In genomic region chrX:8773117-8773516, GRCh38 we compare ENCODE assay signal across 38 cellular contexts. TPM values are rescaled to one million over a fixed set of nuclear protein-coding genes. Genes with fewer than 3 reads are reported as not detected.
"Had no signal": no experiment of that assay in that cellular context is flagged by ENCODE, and none has a peak within 500 bp of the region (broad histone marks: within the 10 kb centered on the region; RNA-seq: fewer than 3 reads in every experiment).

No MANE protein-coding gene starts in this region.

- H3K9me3 ChIP-seq: adrenal gland, body of pancreas, colonic mucosa, esophagus squamous epithelium, gastroesophageal sphincter, heart right ventricle had no signal

- H3K27ac Mint-ChIP-seq: activated CD4-positive, alpha-beta memory T cell treated with anti-CD3 and anti-CD28 coated beads for 36 hours; activated CD8-positive, alpha-beta memory T cell treated with anti-CD3 and anti-CD28 coated beads, Interleukin-2, amount 10 ng/mL, durations not matched to agents 7 days and 5 days; activated CD8-positive, alpha-beta T cell treated with anti-CD3 and anti-CD28 coated beads, Interleukin-2, amount 10 ng/mL, durations not matched to agents 7 days and 5 days; activated naive CD4-positive, alpha-beta T cell treated with anti-CD3 and anti-CD28 coated beads for 36 hours; activated naive CD4-positive, alpha-beta T cell treated with anti-CD3 and anti-CD28 coated beads, Interleukin-2, amount 50 U/mL, for 24 hours; activated naive CD8-positive, alpha-beta T cell treated with anti-CD3 and anti-CD28 coated beads for 36 hours; activated naive CD8-positive, alpha-beta T cell treated with anti-CD3 and anti-CD28 coated beads, Interleukin-2, amount 50 U/mL, for 24 hours; activated T-helper 1 cell treated with anti-CD3 and anti-CD28 coated beads, Interleukin-12 subunit alpha, Interleukin-12 subunit beta, Interleukin-2, Interleukin-4 antibody, amounts not matched to agents 30 ng/mL and 10 ng/mL and 1 ng/mL, durations not matched to agents 14 hours and 24 hours and 36 hours; activated T-helper 2 cell treated with anti-CD3 and anti-CD28 coated beads, Interferon-gamma antibody, Interleukin-2, Interleukin-4, amounts not matched to agents 10 μg/mL and 5 μg/mL and 100 μg/mL, durations not matched to agents 14 hours and 24 hours and 36 hours; endodermal cell; WTC11 had no signal

- H3K4me1 ChIP-seq: adrenal gland, body of pancreas, colonic mucosa, esophagus squamous epithelium, gastroesophageal sphincter, heart right ventricle had no signal

- H3K4me2 ChIP-seq: hepatocyte had no signal

- H2AFZ ChIP-seq: hepatocyte had no signal

- H3K27me3 ChIP-seq: body of pancreas, colonic mucosa, gastroesophageal sphincter, hepatocyte had no signal

- H3K4me3 ChIP-seq: adrenal gland, body of pancreas, colonic mucosa, esophagus squamous epithelium, gastroesophageal sphincter, heart right ventricle, hepatocyte had no signal

- H3K27ac ChIP-seq: adrenal gland, body of pancreas, colonic mucosa, esophagus squamous epithelium, gastroesophageal sphincter, heart right ventricle, hepatocyte, VCaP had no signal

- H3K27me3 Mint-ChIP-seq: activated CD8-positive, alpha-beta memory T cell treated with anti-CD3 and anti-CD28 coated beads, Interleukin-2, amount 10 ng/mL, durations not matched to agents 7 days and 5 days; activated naive CD4-positive, alpha-beta T cell treated with anti-CD3 and anti-CD28 coated beads, Interleukin-2, amount 50 U/mL, for 24 hours; activated naive CD8-positive, alpha-beta T cell treated with anti-CD3 and anti-CD28 coated beads for 36 hours had no signal

- H3K4me3 Mint-ChIP-seq: activated CD4-positive, alpha-beta memory T cell treated with anti-CD3 and anti-CD28 coated beads for 36 hours; activated CD8-positive, alpha-beta memory T cell treated with anti-CD3 and anti-CD28 coated beads, Interleukin-2, amount 10 ng/mL, durations not matched to agents 7 days and 5 days; activated CD8-positive, alpha-beta T cell treated with anti-CD3 and anti-CD28 coated beads, Interleukin-2, amount 10 ng/mL, durations not matched to agents 7 days and 5 days; activated naive CD4-positive, alpha-beta T cell treated with anti-CD3 and anti-CD28 coated beads for 36 hours; activated naive CD4-positive, alpha-beta T cell treated with anti-CD3 and anti-CD28 coated beads, Interleukin-2, amount 50 U/mL, for 24 hours; activated naive CD8-positive, alpha-beta T cell treated with anti-CD3 and anti-CD28 coated beads for 36 hours; activated naive CD8-positive, alpha-beta T cell treated with anti-CD3 and anti-CD28 coated beads, Interleukin-2, amount 50 U/mL, for 24 hours; activated T-helper 1 cell treated with anti-CD3 and anti-CD28 coated beads, Interleukin-12 subunit alpha, Interleukin-12 subunit beta, Interleukin-2, Interleukin-4 antibody, amounts not matched to agents 30 ng/mL and 10 ng/mL and 1 ng/mL, durations not matched to agents 14 hours and 24 hours and 36 hours; endodermal cell; WTC11 had no signal

- ATAC-seq: activated CD8-positive, alpha-beta memory T cell treated with anti-CD3 and anti-CD28 coated beads, Interleukin-2, amount 10 ng/mL, durations not matched to agents 7 days and 5 days; activated CD8-positive, alpha-beta T cell treated with anti-CD3 and anti-CD28 coated beads, Interleukin-2, amount 10 ng/mL, durations not matched to agents 7 days and 5 days; activated naive CD8-positive, alpha-beta T cell treated with anti-CD3 and anti-CD28 coated beads, Interleukin-2, amount 50 U/mL, for 24 hours; body of pancreas; gastroesophageal sphincter; heart right ventricle; WTC11 had no signal

- DNase-seq: activated CD4-positive, alpha-beta memory T cell treated with anti-CD3 and anti-CD28 coated beads for 36 hours; activated CD4-positive, alpha-beta T cell treated with anti-CD3 and anti-CD28 coated beads for 1 hour; activated CD4-positive, alpha-beta T cell treated with anti-CD3 and anti-CD28 coated beads for 48 hours; activated CD8-positive, alpha-beta memory T cell treated with anti-CD3 and anti-CD28 coated beads, Interleukin-2, amount 10 ng/mL, durations not matched to agents 7 days and 5 days; activated CD8-positive, alpha-beta memory T cell treated with anti-CD3 and anti-CD28 coated beads, Interleukin-2, amount 50 U/mL, for 4 hours; activated CD8-positive, alpha-beta T cell treated with anti-CD3 and anti-CD28 coated beads, Interleukin-2, amount 10 ng/mL, durations not matched to agents 7 days and 5 days; activated effector memory CD4-positive, alpha-beta T cell treated with anti-CD3 and anti-CD28 coated beads, Interleukin-2, amount 50 U/mL, for 16 hours; activated naive CD4-positive, alpha-beta T cell treated with anti-CD3 and anti-CD28 coated beads for 36 hours; activated naive CD8-positive, alpha-beta T cell treated with anti-CD3 and anti-CD28 coated beads for 36 hours; activated naive CD8-positive, alpha-beta T cell treated with anti-CD3 and anti-CD28 coated beads, Interleukin-2, amount 50 U/mL, for 24 hours; activated T-cell treated with anti-CD3 and anti-CD28 coated beads, Interleukin-2, amount 50 U/mL, for 1 hour; activated T-cell treated with anti-CD3 and anti-CD28 coated beads, Interleukin-2, amount 50 U/mL, for 48 hours; adrenal gland; amygdala; aorta; body of pancreas; caudate nucleus; cerebellar nuclear complex; colonic mucosa; effector CD8-positive, alpha-beta T cell; endodermal cell; erythroblast; esophagus squamous epithelium; foreskin melanocyte; heart right ventricle had no signal

- H3K36me3 ChIP-seq: adrenal gland, colonic mucosa, esophagus squamous epithelium, gastroesophageal sphincter, heart right ventricle had no signal

- H3K36me3 Mint-ChIP-seq: activated CD4-positive, alpha-beta memory T cell treated with anti-CD3 and anti-CD28 coated beads for 36 hours; activated CD8-positive, alpha-beta memory T cell treated with anti-CD3 and anti-CD28 coated beads, Interleukin-2, amount 10 ng/mL, durations not matched to agents 7 days and 5 days; activated naive CD4-positive, alpha-beta T cell treated with anti-CD3 and anti-CD28 coated beads, Interleukin-2, amount 50 U/mL, for 24 hours; WTC11 had no signal

- H3K9me3 Mint-ChIP-seq: activated CD4-positive, alpha-beta memory T cell treated with anti-CD3 and anti-CD28 coated beads for 36 hours; activated naive CD4-positive, alpha-beta T cell treated with anti-CD3 and anti-CD28 coated beads for 36 hours; activated naive CD4-positive, alpha-beta T cell treated with anti-CD3 and anti-CD28 coated beads, Interleukin-2, amount 50 U/mL, for 24 hours; activated T-helper 1 cell treated with anti-CD3 and anti-CD28 coated beads, Interleukin-12 subunit alpha, Interleukin-12 subunit beta, Interleukin-2, Interleukin-4 antibody, amounts not matched to agents 30 ng/mL and 10 ng/mL and 1 ng/mL, durations not matched to agents 14 hours and 24 hours and 36 hours; activated T-helper 2 cell treated with anti-CD3 and anti-CD28 coated beads, Interferon-gamma antibody, Interleukin-2, Interleukin-4, amounts not matched to agents 10 μg/mL and 5 μg/mL and 100 μg/mL, durations not matched to agents 14 hours and 24 hours and 36 hours; endodermal cell; WTC11 had no signal

- H3K4me1 Mint-ChIP-seq: activated naive CD4-positive, alpha-beta T cell treated with anti-CD3 and anti-CD28 coated beads, Interleukin-2, amount 50 U/mL, for 24 hours; endodermal cell; WTC11 had no signal

- H3K79me2 ChIP-seq: hepatocyte had no signal

RNA-seq across cellular contexts. Expression of gene FAM9A, which starts 28.1 kb away (rescaled TPM):
- total RNA-seq: activated CD4-positive, alpha-beta memory T cell treated with anti-CD3 and anti-CD28 coated beads for 36 hours; activated CD8-positive, alpha-beta memory T cell treated with anti-CD3 and anti-CD28 coated beads for 36 hours; activated CD8-positive, alpha-beta memory T cell treated with anti-CD3 and anti-CD28 coated beads, Interleukin-2, amount 10 ng/mL, durations not matched to agents 7 days and 5 days; activated CD8-positive, alpha-beta T cell treated with anti-CD3 and anti-CD28 coated beads, Interleukin-2, amount 10 ng/mL, durations not matched to agents 7 days and 5 days; activated naive CD4-positive, alpha-beta T cell treated with anti-CD3 and anti-CD28 coated beads for 36 hours; activated naive CD8-positive, alpha-beta T cell treated with anti-CD3 and anti-CD28 coated beads for 36 hours; activated T-helper 1 cell treated with anti-CD3 and anti-CD28 coated beads, Interleukin-12 subunit alpha, Interleukin-12 subunit beta, Interleukin-2, Interleukin-4 antibody, amounts not matched to agents 30 ng/mL and 10 ng/mL and 1 ng/mL, durations not matched to agents 14 hours and 24 hours and 36 hours; activated T-helper 2 cell treated with anti-CD3 and anti-CD28 coated beads, Interferon-gamma antibody, Interleukin-2, Interleukin-4, amounts not matched to agents 10 μg/mL and 5 μg/mL and 100 μg/mL, durations not matched to agents 14 hours and 24 hours and 36 hours; adrenal gland; aorta; body of pancreas; colonic mucosa; dermis microvascular lymphatic vessel endothelial cell; endodermal cell; esophagus squamous epithelium; fibroblast of lung; fibroblast of villous mesenchyme; gastroesophageal sphincter; glomerular endothelial cell; heart right ventricle; hepatocyte; T-helper 1 cell treated with Interleukin-12 subunit alpha and Interleukin-12 subunit beta and Interleukin-4 antibody, amounts not matched to agents 30 ng/mL and 1 ng/mL, for 36 hours; WTC11 had no signal
- polyA plus RNA-seq: adrenal gland, aorta, fibroblast of lung, heart right ventricle, hepatocyte had no signal

RNA-seq across cellular contexts. Expression of gene ANOS1, which starts 41.2 kb away (rescaled TPM):
- total RNA-seq: activated CD4-positive, alpha-beta memory T cell treated with anti-CD3 and anti-CD28 coated beads for 36 hours; activated CD8-positive, alpha-beta memory T cell treated with anti-CD3 and anti-CD28 coated beads for 36 hours; activated CD8-positive, alpha-beta memory T cell treated with anti-CD3 and anti-CD28 coated beads, Interleukin-2, amount 10 ng/mL, durations not matched to agents 7 days and 5 days; activated naive CD4-positive, alpha-beta T cell treated with anti-CD3 and anti-CD28 coated beads for 36 hours; activated naive CD8-positive, alpha-beta T cell treated with anti-CD3 and anti-CD28 coated beads for 36 hours; activated T-helper 1 cell treated with anti-CD3 and anti-CD28 coated beads, Interleukin-12 subunit alpha, Interleukin-12 subunit beta, Interleukin-2, Interleukin-4 antibody, amounts not matched to agents 30 ng/mL and 10 ng/mL and 1 ng/mL, durations not matched to agents 14 hours and 24 hours and 36 hours; activated T-helper 2 cell treated with anti-CD3 and anti-CD28 coated beads, Interferon-gamma antibody, Interleukin-2, Interleukin-4, amounts not matched to agents 10 μg/mL and 5 μg/mL and 100 μg/mL, durations not matched to agents 14 hours and 24 hours and 36 hours; T-helper 1 cell treated with Interleukin-12 subunit alpha and Interleukin-12 subunit beta and Interleukin-4 antibody, amounts not matched to agents 30 ng/mL and 1 ng/mL, for 36 hours had no signal
